In the genomic region with DNA sequence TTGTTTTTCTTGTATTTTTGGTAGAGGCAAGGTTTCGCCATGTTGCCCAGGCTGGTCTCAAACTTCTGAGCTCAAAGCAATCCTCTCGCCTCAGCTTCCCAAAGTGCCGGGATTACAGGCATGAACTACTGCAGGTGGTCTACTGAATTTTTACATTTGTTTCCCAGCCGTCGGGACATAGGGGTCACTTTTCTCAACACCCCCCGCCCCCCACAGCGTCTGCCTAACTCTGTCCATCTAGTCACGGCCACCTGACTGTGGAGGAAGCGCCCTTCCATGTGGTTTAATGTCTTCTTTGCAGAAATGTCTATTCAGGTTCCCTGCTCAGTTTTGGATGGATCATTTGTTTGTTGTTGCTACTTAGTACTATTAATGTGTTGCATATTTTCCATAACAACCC, we compare ENCODE assay signal across 12 cellular contexts. TPM values are rescaled to one million over a fixed set of nuclear protein-coding genes. Genes with fewer than 3 reads are reported as not detected.
DNase-seq lines count a peak whose midpoint lies in the region; ATAC-seq and TF ChIP-seq lines count a peak whose summit lies in the region.
"Not testable (repeated sequence)": the region's sequence is repeated elsewhere in the genome, so short reads cannot be mapped to it uniquely, and the experiment has no call there.
"Had no signal": no experiment of that assay in that cellular context is flagged by ENCODE, and none has a peak within 500 bp of the region (broad histone marks: within the 10 kb centered on the region; RNA-seq: fewer than 3 reads in every experiment).

No MANE protein-coding gene starts in this region.

- not testable (repeated sequence) for H3K36me3 ChIP-seq in spleen, upper lobe of right lung

- not testable (repeated sequence) for H3K4me3 ChIP-seq in right cardiac atrium (ENCODE audit: low read length); lower leg skin (ENCODE audit: low read depth, poor library complexity, severe bottlenecking); spleen; upper lobe of right lung

- TF ChIP-seq CTCF in H9 (conservative IDR thresholded peaks at IDR 0.05); lower leg skin (IDR thresholded peaks at IDR 0.05); osteocyte (IDR thresholded peaks at IDR 0.05); spleen (IDR thresholded peaks at IDR 0.05 in 8 of 11, conservative IDR thresholded peaks at IDR 0.05 in 3 of 11); upper lobe of right lung (IDR thresholded peaks at IDR 0.05): not testable (repeated sequence)

- not testable (repeated sequence) for H3K23ac ChIP-seq in H9 (ENCODE audit: insufficient read length, low read depth, low read length)

- peaks cover 19 to 23% of the 10 kb centered on the region in 2 experiments for H3K9me3 Mint-ChIP-seq in H9
- H3K9me3 Mint-ChIP-seq in activated naive CD4-positive, alpha-beta T cell treated with anti-CD3 and anti-CD28 coated beads, Interleukin-2, amount 10 ng/mL, durations not matched to agents 7 days and 5 days; osteocyte (ENCODE audit: unreplicated experiment): not testable (repeated sequence)

- H2AFZ ChIP-seq in H9 (ENCODE audit: low read length): not testable (repeated sequence)

- H4K8ac ChIP-seq in H9 (replicated peaks; ENCODE audit: insufficient read length, low read depth, low read length): not testable (repeated sequence)

- H3K4me3 Mint-ChIP-seq in H9; activated naive CD4-positive, alpha-beta T cell treated with anti-CD3 and anti-CD28 coated beads, Interleukin-2, amount 10 ng/mL, durations not matched to agents 7 days and 5 days; osteocyte (ENCODE audit: unreplicated experiment): not testable (repeated sequence)

- not testable (repeated sequence) for H3K56ac ChIP-seq in H9 (ENCODE audit: insufficient read length, low read depth, low read length)

- not testable (repeated sequence) for H3K4me2 ChIP-seq in H9 (ENCODE audit: insufficient read depth, insufficient read length, low read length)

- ATAC-seq in right cardiac atrium: peak; percentile 41 to 44
- peak; percentile 53 for ATAC-seq in upper lobe of right lung

- H2BK15ac ChIP-seq in H9 (ENCODE audit: low read depth, low read length): not testable (repeated sequence)

- not testable (repeated sequence) for H3K23me2 ChIP-seq in H9 (ENCODE audit: insufficient read length, low read depth, low read length, poor library complexity, severe bottlenecking)

- H3K4me1 ChIP-seq in H9 (ENCODE audit: insufficient read depth, low read length); right cardiac atrium (ENCODE audit: control insufficient read depth, insufficient read depth, low read length); spleen; upper lobe of right lung: not testable (repeated sequence)

- not testable (repeated sequence) for H3T11ph ChIP-seq in H9 (ENCODE audit: low read length)

- not testable (repeated sequence) for H2BK120ac ChIP-seq in H9 (ENCODE audit: low read depth, low read length, poor library complexity, severe bottlenecking)

- intact Hi-C loops in right cardiac atrium (cut with DNase I); lower leg skin (cut with DNase I; ENCODE audit: low total_unique reads); spleen (cut with DNase I; ENCODE audit: low total_unique reads); upper lobe of right lung (cut with DNase I): not testable (repeated sequence)

- H3K27me3 ChIP-seq in H9 (ENCODE audit: insufficient read depth, low read length); right cardiac atrium (ENCODE audit: control insufficient read depth, insufficient read depth); spleen (replicated peaks in 1 of 7); upper lobe of right lung: not testable (repeated sequence)

- H3K27ac ChIP-seq in H9 (ENCODE audit: insufficient read length, low read depth, low read length); right cardiac atrium (ENCODE audit: low read length); spleen; upper lobe of right lung: not testable (repeated sequence)

- WGBS in H9 (ENCODE audit: extremely low coverage, insufficient read length, low lambda C conversion rate): no CpG with 5 or more reads among the region's 9 CpGs
- WGBS in right cardiac atrium: 67% methylated on average over 9 of the region's 9 CpGs
- WGBS in lower leg skin, 2 donors: 77 to 84% methylated on average over 9 of the region's 9 CpGs
- WGBS in spleen, 5 donors: 79 to 83% (median 81%) methylated on average over 9 of the region's 9 CpGs

- H4K5ac ChIP-seq in H9 (ENCODE audit: insufficient read length, low read depth, low read length): not testable (repeated sequence)

- H3K27me3 Mint-ChIP-seq in H9 (ENCODE audit: low read depth); activated naive CD4-positive, alpha-beta T cell treated with anti-CD3 and anti-CD28 coated beads, Interleukin-2, amount 10 ng/mL, durations not matched to agents 7 days and 5 days; osteocyte (ENCODE audit: unreplicated experiment): not testable (repeated sequence)

- H2AK5ac ChIP-seq in H9 (ENCODE audit: insufficient read length, low read length): not testable (repeated sequence)

- not testable (repeated sequence) for H3K27ac Mint-ChIP-seq in H9; activated naive CD4-positive, alpha-beta T cell treated with anti-CD3 and anti-CD28 coated beads, Interleukin-2, amount 10 ng/mL, durations not matched to agents 7 days and 5 days; osteocyte (ENCODE audit: unreplicated experiment)

- H2BK5ac ChIP-seq in H9 (ENCODE audit: insufficient read length, low read length): not testable (repeated sequence)

- not testable (repeated sequence) for H2BK12ac ChIP-seq in H9 (ENCODE audit: insufficient read length, low read depth, low read length)

- not testable (repeated sequence) for H3K9me3 ChIP-seq in H9 (ENCODE audit: control insufficient read depth, low read depth, low read length); right cardiac atrium (ENCODE audit: control insufficient read depth, low read length); spleen; upper lobe of right lung

- H3K4me1 Mint-ChIP-seq in H9; activated naive CD4-positive, alpha-beta T cell treated with anti-CD3 and anti-CD28 coated beads, Interleukin-2, amount 10 ng/mL, durations not matched to agents 7 days and 5 days; osteocyte (ENCODE audit: unreplicated experiment): not testable (repeated sequence)

- not testable (repeated sequence) for H3K18ac ChIP-seq in H9 (ENCODE audit: insufficient read length, low read depth, low read length)

- H3K14ac ChIP-seq in H9 (ENCODE audit: insufficient read depth, low read length): not testable (repeated sequence)

- H3K36me3 Mint-ChIP-seq in H9 (ENCODE audit: insufficient read depth in 1 of 3, low read depth in 3 of 3); activated naive CD4-positive, alpha-beta T cell treated with anti-CD3 and anti-CD28 coated beads, Interleukin-2, amount 10 ng/mL, durations not matched to agents 7 days and 5 days; osteocyte (ENCODE audit: unreplicated experiment): not testable (repeated sequence)

- not testable (repeated sequence) for TF ChIP-seq POLR2A in lower leg skin (IDR thresholded peaks at IDR 0.05); spleen (IDR thresholded peaks at IDR 0.05)

- not testable (repeated sequence) for H4K20me1 ChIP-seq in H9 (ENCODE audit: control insufficient read depth, insufficient read depth, insufficient read length)

- H4K91ac ChIP-seq in H9 (ENCODE audit: insufficient read length, low read depth, low read length): not testable (repeated sequence)

- H3K4ac ChIP-seq in H9 (ENCODE audit: low read depth, low read length): not testable (repeated sequence)

- not testable (repeated sequence) for H3K79me2 ChIP-seq in H9 (ENCODE audit: insufficient read depth, low read length)

- not testable (repeated sequence) for H3K9ac ChIP-seq in H9 (ENCODE audit: extremely low read depth, insufficient read length, low read length)

- CTCF ChIA-PET in activated naive CD4-positive, alpha-beta T cell treated with anti-CD3 and anti-CD28 coated beads, Interleukin-2, amount 10 ng/mL, durations not matched to agents 7 days and 5 days (lab: Charles Lee): not testable (repeated sequence)

- DNase-seq in H9 (peak; percentile 9), fibroblast of gingiva (ENCODE audit: low read depth) (peak; percentile 0), right cardiac atrium (peak in 2 of 3 donors; percentile 23 to 40), lower leg skin (ENCODE audit: low spot score in 2 of 2) (peak; percentile 14 to 83), osteocyte (ENCODE audit: extremely low spot score, unreplicated experiment) (peak; percentile 90), spleen (peak; percentile 82), upper lobe of right lung (peak; percentile 63)
- peak; percentile 20 for DNase-seq in activated naive CD4-positive, alpha-beta T cell treated with anti-CD3 and anti-CD28 coated beads, Interleukin-2, amount 10 ng/mL, durations not matched to agents 7 days and 5 days

- not testable (repeated sequence) for H3K79me1 ChIP-seq in H9 (ENCODE audit: insufficient read depth, low read depth, low read length, poor library complexity, severe bottlenecking)

- not testable (repeated sequence) for H2BK20ac ChIP-seq in H9 (ENCODE audit: low read depth, low read length, poor library complexity, severe bottlenecking)

RNA-seq across cellular contexts. Expression of a gene that starts 14.1 kb away (rescaled TPM):
- not detected in 2 replicates for total RNA-seq in H9 (2021)
- total RNA-seq in right cardiac atrium: not detected
- polyA plus RNA-seq in right cardiac atrium: not detected
- under 1 TPM in 1 of 4 donors, not detected in 3; 0.15 TPM for total RNA-seq in lower leg skin
- not detected in 2 replicates for total RNA-seq in osteocyte
- total RNA-seq in spleen: under 1 TPM in 1 of 7 donors, not detected in 6; 0.17 TPM
- polyA plus RNA-seq in spleen: not detected
- total RNA-seq in upper lobe of right lung: not detected
- total RNA-seq: CD4-positive, alpha-beta T cell; H1; HT1080 had no signal
- polyA plus RNA-seq: BJ, H1 had no signal

Comparison
In these comparisons a context has a peak if more than half of its experiments do, and no peak if none do; other contexts are left out.
1. DNase-seq: peak in every context shown above with its lines; median percentile 90 in osteocyte; 82 in spleen; 63 in upper lobe of right lung; 48 in lower leg skin; 32 in right cardiac atrium; 20 in activated naive CD4-positive, alpha-beta T cell treated with anti-CD3 and anti-CD28 coated beads, Interleukin-2, amount 10 ng/mL, durations not matched to agents 7 days and 5 days; 9 in H9; 0 in fibroblast of gingiva.